Comparison of ENCODE assay signal across 8 cellular contexts in genomic region chr1:160108888-160109662, GRCh38. TPM values are rescaled to one million over a fixed set of nuclear protein-coding genes. Genes with fewer than 3 reads are reported as not detected.
DNase-seq lines count a peak whose midpoint lies in the region; ATAC-seq and TF ChIP-seq lines count a peak whose summit lies in the region.

No MANE protein-coding gene starts in this region.

- no peaks in the 10 kb centered on the region for H3K9me3 ChIP-seq in heart left ventricle
- no peaks in the 10 kb centered on the region for H3K9me3 ChIP-seq in Peyer's patch

- TF ChIP-seq POLR2A in heart left ventricle (IDR thresholded peaks at IDR 0.05), result no peak
- TF ChIP-seq POLR2A in Peyer's patch (IDR thresholded peaks at IDR 0.05), result no peak

- WGBS in heart left ventricle, 4 donors, result 30 to 35% (median 32%) methylated on average over 5 to 6 of the region's 6 CpGs

- intact Hi-C loops in heart left ventricle (cut with DNase I), result loop anchor here in 3 of 10 donors (5.0 to 10.0 kb wide), 6 partner anchors 78 to 266 kb away; partner anchors contain the start of genes CASQ1 (in 1 of the 3) and PEX19 (in 1 of the 3)
- intact Hi-C loops in Right ventricle myocardium inferior (cut with DNase I), result no loop called here

- H3K27me3 ChIP-seq in heart left ventricle, result no peaks in the 10 kb centered on the region
- H3K27me3 ChIP-seq in Peyer's patch, result no peaks in the 10 kb centered on the region

- H3K4me3 ChIP-seq in heart left ventricle, result no peak overlapping the region
- H3K4me3 ChIP-seq in Peyer's patch, result no peak overlapping the region

- no peak for DNase-seq in heart left ventricle
- DNase-seq in Right ventricle myocardium inferior (ENCODE audit: missing footprints), result no peak
- DNase-seq in Peyer's patch, result peak in 1 of 3 donors; percentile 27
- peak; percentile 36 for DNase-seq in cerebellar cortex (ENCODE audit: low spot score)
- DNase-seq in medulla oblongata (ENCODE audit: extremely low spot score), result peak; percentile 79
- DNase-seq in NCI-H1105 (lab: John Stamatoyannopoulos, UW), result no peak

- TF ChIP-seq CTCF in heart left ventricle (IDR thresholded peaks at IDR 0.05) (peak; percentile 24 to 60 (median 42)), Peyer's patch (IDR thresholded peaks at IDR 0.05) (peak in 4 of 6 experiments; percentile 18 to 45 (median 36))

- ATAC-seq in heart left ventricle, result peak in 1 of 4 donors; percentile 19
- no peak for ATAC-seq in Right ventricle myocardium inferior
- no peak for ATAC-seq in GM18907 (IDR thresholded peaks at IDR 0.05; ENCODE audit: unreplicated experiment)
- ATAC-seq in GM18870 (IDR thresholded peaks at IDR 0.05; ENCODE audit: unreplicated experiment), result no peak

- peaks cover 0 to 31% (median 15%) of the 10 kb centered on the region in 12 donors for H3K4me1 ChIP-seq in heart left ventricle
- H3K4me1 ChIP-seq in Peyer's patch, result no peaks in the 10 kb centered on the region

- H3K36me3 ChIP-seq in heart left ventricle (no peaks in the 10 kb centered on the region), Peyer's patch (no peaks in the 10 kb centered on the region)

- H3K27ac ChIP-seq in heart left ventricle (no peak overlapping the region), Peyer's patch (no peak overlapping the region)

RNA-seq across cellular contexts. Expression of gene ATP1A2, which starts 6.5 kb away (rescaled TPM):
- 100 to 1,000 TPM; 115 to 393 (median 280) TPM for total RNA-seq in heart left ventricle
- polyA plus RNA-seq in heart left ventricle, result 10 to 100 TPM; 29.5 to 79.3 TPM
- 209 TPM for total RNA-seq in Right ventricle myocardium inferior
- total RNA-seq in Peyer's patch, result 1 to 10 TPM; 2.3 to 7.4 (median 6.0) TPM

RNA-seq across cellular contexts. Expression of gene IGSF8, which starts 10.7 kb away (rescaled TPM):
- total RNA-seq in heart left ventricle, result 10 to 100 TPM; 23.1 to 49.3 (median 24.8) TPM
- polyA plus RNA-seq in heart left ventricle, result 10 to 100 TPM; 15.0 to 30.3 TPM
- 21.9 TPM for total RNA-seq in Right ventricle myocardium inferior
- 10 to 100 TPM; 20.6 to 65.3 (median 38.9) TPM for total RNA-seq in Peyer's patch

RNA-seq across cellular contexts. Expression of gene KCNJ9, which starts 27.7 kb away (rescaled TPM):
- total RNA-seq in heart left ventricle (under 1 TPM in 2 of 9 donors, not detected in 7; 0.06 to 0.29 TPM), Right ventricle myocardium inferior (not detected), Peyer's patch (not detected)
- under 1 TPM in 1 of 2 donors, not detected in 1; 0.08 TPM for polyA plus RNA-seq in heart left ventricle

RNA-seq across cellular contexts. Expression of gene KCNJ10, which starts 39.1 kb away (rescaled TPM):
- total RNA-seq in heart left ventricle (1 to 10 TPM in 1 of 9 donors, under 1 TPM in 1, not detected in 7; 0.48 to 1.1 TPM), Right ventricle myocardium inferior (not detected), Peyer's patch (not detected)
- polyA plus RNA-seq in heart left ventricle, result under 1 TPM in 1 of 2 donors, not detected in 1; 0.08 TPM

RNA-seq across cellular contexts. Expression of gene ATP1A4, which starts 42.3 kb away (rescaled TPM):
- total RNA-seq in heart left ventricle (1 to 10 TPM in 1 of 9 donors, under 1 TPM in 3, not detected in 5; 0.09 to 1.3 (median 0.29) TPM), Right ventricle myocardium inferior (not detected), Peyer's patch (under 1 TPM in 1 of 4 donors, not detected in 3; 0.57 TPM)
- under 1 TPM in 1 of 2 donors, not detected in 1; 0.12 TPM for polyA plus RNA-seq in heart left ventricle

Comparison
In these comparisons a context has a peak if more than half of its experiments do, and no peak if none do; other contexts are left out.
1. DNase-seq: peak in cerebellar cortex (single experiment) and medulla oblongata (single experiment); none in heart left ventricle (0 of 5), Right ventricle myocardium inferior (single experiment) and NCI-H1105 (single experiment).
2. RNA of gene ATP1A2, which starts 6.5 kb away (total RNA-seq): 115 to 393 TPM in heart left ventricle and 209 TPM in Right ventricle myocardium inferior (single experiment); 2.3 to 7.4 TPM in Peyer's patch; every median in the first group is over 10 times any median in the second.